Comparison of ENCODE assay signal across 12 cellular contexts in genomic region chr3:52039846-52040245, GRCh38. TPM values are rescaled to one million over a fixed set of nuclear protein-coding genes. Genes with fewer than 3 reads are reported as not detected.
DNase-seq lines count a peak whose midpoint lies in the region; ATAC-seq and TF ChIP-seq lines count a peak whose summit lies in the region.
"Had no signal": no experiment of that assay in that cellular context is flagged by ENCODE, and none has a peak within 500 bp of the region (broad histone marks: within the 10 kb centered on the region; RNA-seq: fewer than 3 reads in every experiment).

No MANE protein-coding gene starts in this region.

- H3K4me3 ChIP-seq in esophagus squamous epithelium = peak overlapping the region in 1 of 4 donors; percentile 8
- H3K4me3 ChIP-seq in thoracic aorta = no peak overlapping the region
- H3K4me3 ChIP-seq in GM23248 = no peak overlapping the region

- in situ Hi-C loops in GM13977 (cut with MboI; ENCODE audit: low pct_unique_long_range_greater_than_20kb, low sequenced_read_pairs, unreplicated experiment) = no loop called here
- in situ Hi-C loops in GM23248 (cut with MboI) = no loop called here

- peak; percentile 44 for ATAC-seq in thoracic aorta (ENCODE audit: insufficient number of reproducible peaks, low FRiP score, low read depth)

- DNase-seq in amygdala (lab: John Stamatoyannopoulos, UW) = peak; percentile 47 to 99 (median 95)
- no peak for DNase-seq in esophagus squamous epithelium (lab: John Stamatoyannopoulos, UW)
- peak; percentile 99 for DNase-seq in medulla oblongata (ENCODE audit: extremely low spot score)
- DNase-seq in thoracic aorta (ENCODE audit: low spot score) = peak; percentile 52
- no peak for DNase-seq in NCI-H446 treated with DMSO at 0.1 percent for 48 hours (lab: John Stamatoyannopoulos, UW)
- no peak for DNase-seq in GM13977 (ENCODE audit: low spot score)
- DNase-seq in GM23248 = no peak
- DNase-seq: activated CD4-positive, alpha-beta T cell treated with anti-CD3 and anti-CD28 coated beads, Interleukin-2, amount 10 ng/mL, durations not matched to agents 24 days and 14 days; activated naive CD4-positive, alpha-beta T cell treated with anti-CD3 and anti-CD28 coated beads, Interleukin-2, amount 10 ng/mL, durations not matched to agents 7 days and 5 days; naive B cell; NCI-H1105 had no signal

- H4K20me1 ChIP-seq in GM23248 (ENCODE audit: insufficient read depth) = no peaks in the 10 kb centered on the region

- no peak overlapping the region for H3K4me2 ChIP-seq in GM23248 (ENCODE audit: unreplicated experiment)

- no peaks in the 10 kb centered on the region for H3K9me3 ChIP-seq in esophagus squamous epithelium
- no peaks in the 10 kb centered on the region for H3K9me3 ChIP-seq in thoracic aorta
- no peaks in the 10 kb centered on the region for H3K9me3 ChIP-seq in GM23248 (ENCODE audit: low read depth)

- H3K27ac ChIP-seq in esophagus squamous epithelium (peak overlapping the region in 3 of 4 donors; percentile 54 to 57 (median 56)), thoracic aorta (peak overlapping the region; percentile 63 to 71), GM23248 (no peak overlapping the region)
- H3K27ac ChIP-seq: HL-60 had no signal

- H3K36me3 ChIP-seq in esophagus squamous epithelium = no peaks in the 10 kb centered on the region
- no peaks in the 10 kb centered on the region for H3K36me3 ChIP-seq in thoracic aorta
- no peaks in the 10 kb centered on the region for H3K36me3 ChIP-seq in GM23248 (ENCODE audit: low read depth)

- no peak for TF ChIP-seq POLR2A in esophagus squamous epithelium (IDR thresholded peaks at IDR 0.05)

- intact Hi-C loops in esophagus squamous epithelium (cut with DNase I) = no loop called here

- 50 to 70% methylated on average over 2 to 6 of the region's 17 CpGs for WGBS in esophagus squamous epithelium, 2 donors
- WGBS in GM23248 (ENCODE audit: low coverage in 1 of 2, low lambda C conversion rate in 2 of 2, missing lambda C conversion rate in 2 of 2), 2 experiments = 75 to 83% methylated on average over 10 to 17 of the region's 17 CpGs

- H3K79me2 ChIP-seq in GM23248 (ENCODE audit: insufficient read depth) = no peaks in the 10 kb centered on the region

- H2AFZ ChIP-seq in GM23248 = no peak overlapping the region

- TF ChIP-seq CTCF in esophagus squamous epithelium (IDR thresholded peaks at IDR 0.05) (no peak), thoracic aorta (IDR thresholded peaks at IDR 0.05) (no peak), GM13977 (IDR thresholded peaks at IDR 0.05; ENCODE audit: extremely low read depth, insufficient read depth, missing control alignments) (no peak)

- H3F3A ChIP-seq in GM23248 (ENCODE audit: insufficient read depth) = no peaks in the 10 kb centered on the region

- H3K9me2 ChIP-seq in GM23248 (ENCODE audit: insufficient read depth) = no peaks in the 10 kb centered on the region

- H3K27me3 ChIP-seq in esophagus squamous epithelium (no peaks in the 10 kb centered on the region), thoracic aorta (replicated peaks; ENCODE audit: insufficient read depth) (no peaks in the 10 kb centered on the region), GM23248 (replicated peaks; ENCODE audit: insufficient read depth) (no peaks in the 10 kb centered on the region)

- peaks cover 21 to 74% (median 35%) of the 10 kb centered on the region in 3 donors for H3K4me1 ChIP-seq in esophagus squamous epithelium
- peaks cover 7 to 31% of the 10 kb centered on the region in 2 donors for H3K4me1 ChIP-seq in thoracic aorta (ENCODE audit: control insufficient read depth in 1 of 2, low read depth in 2 of 2)
- no peaks in the 10 kb centered on the region for H3K4me1 ChIP-seq in GM23248 (ENCODE audit: insufficient read depth)

- H3K9ac ChIP-seq in GM23248 = no peak overlapping the region

RNA-seq across cellular contexts. Expression of gene DUSP7, which starts 16.5 kb away (rescaled TPM):
- total RNA-seq in esophagus squamous epithelium (100 to 1,000 TPM in 1 of 4 donors, 10 to 100 TPM in 3; 49.3 to 105 (median 62.1) TPM), thoracic aorta (10 to 100 TPM; 41.1 to 42.2 TPM)
- 12.4 and 17.7 TPM in 2 replicates for total RNA-seq in GM23248 (2014; rRNA removed; shearing (Covaris generic))
- polyA plus RNA-seq in GM23248 (2016; fragmentation: Nextera tagmentation; extraction: Ambion mirVana) = 5.1 and 5.8 TPM in 2 replicates

RNA-seq across cellular contexts. Expression of gene RPL29, which starts 44.2 kb away (rescaled TPM):
- total RNA-seq in esophagus squamous epithelium (1,000 to 10,000 TPM; 1,191 to 2,826 (median 1,725) TPM), thoracic aorta (100 to 1,000 TPM; 642 to 718 TPM)
- 965 and 1,164 TPM in 2 replicates for total RNA-seq in GM23248 (2014; rRNA removed; shearing (Covaris generic))
- 665 and 690 TPM in 2 replicates for polyA plus RNA-seq in GM23248 (2016; fragmentation: Nextera tagmentation; extraction: Ambion mirVana)

RNA-seq across cellular contexts. Expression of gene ACY1, which starts 56.5 kb away (rescaled TPM):
- total RNA-seq in esophagus squamous epithelium = 10 to 100 TPM; 20.2 to 42.7 (median 33.6) TPM
- total RNA-seq in thoracic aorta = 10 to 100 TPM in 1 of 2 donors, 1 to 10 TPM in 1; 6.1 to 12.3 TPM
- total RNA-seq in GM23248 (2014; rRNA removed; shearing (Covaris generic)) = 66.6 and 73.6 TPM in 2 replicates
- 35.8 and 38.1 TPM in 2 replicates for polyA plus RNA-seq in GM23248 (2016; fragmentation: Nextera tagmentation; extraction: Ambion mirVana)

Comparison
In these comparisons a context has a peak if more than half of its experiments do, and no peak if none do; other contexts are left out.
1. DNase-seq: peak in amygdala (56 of 56), medulla oblongata (single experiment) and thoracic aorta (single experiment); none in esophagus squamous epithelium (single experiment), NCI-H446 treated with DMSO at 0.1 percent for 48 hours (single experiment), GM13977 (single experiment) and GM23248 (single experiment).